ENCODE assay signal across 7 cellular contexts in the genomic region with DNA sequence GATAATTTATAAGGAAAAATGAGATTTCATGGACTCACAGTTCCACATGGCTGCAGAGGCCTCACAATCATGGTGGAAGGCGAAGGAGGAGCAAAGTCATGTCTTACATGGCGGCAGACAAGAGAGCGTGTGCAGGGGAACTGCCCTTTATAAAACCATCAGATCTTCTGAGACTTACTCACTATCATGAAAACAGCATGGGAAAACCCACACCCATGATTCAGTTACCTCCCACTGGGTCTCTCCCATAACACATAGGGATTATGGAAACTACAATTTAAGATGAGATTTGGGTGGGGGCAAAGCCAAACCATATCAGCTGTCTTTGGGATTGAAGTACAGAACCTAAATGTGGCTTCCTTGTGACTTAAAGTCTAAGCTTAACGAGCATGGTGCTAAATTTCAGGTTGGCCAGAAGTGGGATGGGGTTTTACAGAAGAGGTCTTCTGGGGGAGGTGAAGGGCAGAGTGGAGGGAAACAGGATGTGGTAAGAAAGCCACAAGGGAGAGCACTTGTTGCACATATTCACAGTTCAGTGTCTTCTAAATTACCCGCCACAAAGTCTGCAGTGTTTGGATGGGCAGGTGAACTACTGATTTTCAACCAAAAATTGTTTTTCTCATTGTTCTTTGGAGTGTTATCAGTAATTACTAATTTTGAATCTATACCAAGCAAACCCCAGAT. TPM values are rescaled to one million over a fixed set of nuclear protein-coding genes. Genes with fewer than 3 reads are reported as not detected.
DNase-seq lines count a peak whose midpoint lies in the region; ATAC-seq and TF ChIP-seq lines count a peak whose summit lies in the region.
"Not testable (repeated sequence)": the region's sequence is repeated elsewhere in the genome, so short reads cannot be mapped to it uniquely, and the experiment has no call there.

No MANE protein-coding gene starts in this region.

- not testable (repeated sequence) for H3K27ac Mint-ChIP-seq in activated B cell treated with CpG ODN at 0.5 μM for 24 hours; activated naive CD4-positive, alpha-beta T cell treated with anti-CD3 and anti-CD28 coated beads, Interleukin-2, amount 50 U/mL, for 72 hours; natural killer cell

- peak; percentile 99 for ATAC-seq in DND-41 (ENCODE audit: insufficient read depth, low read depth)
- ATAC-seq in GM18909 (IDR thresholded peaks at IDR 0.05; ENCODE audit: poor library complexity, unreplicated experiment), result peak; percentile 52
- ATAC-seq in GM21825 (IDR thresholded peaks at IDR 0.05; ENCODE audit: unreplicated experiment), result peak; percentile 76
- ATAC-seq in activated B cell treated with CpG ODN at 0.5 μM for 24 hours (ENCODE audit: low read depth), result peak; percentile 98
- peak; percentile 92 to 93 for ATAC-seq in activated naive CD4-positive, alpha-beta T cell treated with anti-CD3 and anti-CD28 coated beads, Interleukin-2, amount 50 U/mL, for 72 hours
- ATAC-seq in Right ventricle myocardium superior (ENCODE audit: poor library complexity), result peak; percentile 62
- peak; percentile 85 to 98 (median 88) for ATAC-seq in natural killer cell

- not testable (repeated sequence) for H3K36me3 Mint-ChIP-seq in activated B cell treated with CpG ODN at 0.5 μM for 24 hours (ENCODE audit: low read depth); activated naive CD4-positive, alpha-beta T cell treated with anti-CD3 and anti-CD28 coated beads, Interleukin-2, amount 50 U/mL, for 72 hours; natural killer cell

- not testable (repeated sequence) for H3K4me3 ChIP-seq in DND-41 (ENCODE audit: low read depth in 1 of 2, low read length in 2 of 2)

- intact Hi-C loops in activated B cell treated with CpG ODN at 0.5 μM for 24 hours (cut with micrococcal nuclease); Right ventricle myocardium superior (cut with DNase I); natural killer cell (cut with micrococcal nuclease): not testable (repeated sequence)

- CTCF ChIA-PET in activated B cell treated with CpG ODN at 0.5 μM for 24 hours (lab: Charles Lee), result not testable (repeated sequence)

- not testable (repeated sequence) for H3K9ac ChIP-seq in DND-41 (ENCODE audit: low read depth, low read length)

- H2AFZ ChIP-seq in DND-41 (ENCODE audit: low read depth, low read length), result not testable (repeated sequence)

- H3K9me3 Mint-ChIP-seq in activated B cell treated with CpG ODN at 0.5 μM for 24 hours; activated naive CD4-positive, alpha-beta T cell treated with anti-CD3 and anti-CD28 coated beads, Interleukin-2, amount 50 U/mL, for 72 hours; natural killer cell: not testable (repeated sequence)

- H3K4me3 Mint-ChIP-seq in activated B cell treated with CpG ODN at 0.5 μM for 24 hours, natural killer cell: not testable (repeated sequence)

- H3K9me3 ChIP-seq in DND-41 (ENCODE audit: insufficient read depth, low read length, severe bottlenecking), result not testable (repeated sequence)

- not testable (repeated sequence) for H3K36me3 ChIP-seq in DND-41 (ENCODE audit: insufficient read depth, low read length)

- not testable (repeated sequence) for H3K27me3 ChIP-seq in DND-41 (ENCODE audit: insufficient read depth, low read length, poor library complexity)

- H3K27ac ChIP-seq in DND-41 (ENCODE audit: low read length), result not testable (repeated sequence)

- POLR2A ChIA-PET in activated B cell treated with CpG ODN at 0.5 μM for 24 hours (lab: Charles Lee), result not testable (repeated sequence)

- H3K27me3 Mint-ChIP-seq in activated B cell treated with CpG ODN at 0.5 μM for 24 hours; natural killer cell (ENCODE audit: low read depth in 2 of 2): not testable (repeated sequence)

- not testable (repeated sequence) for H3K79me2 ChIP-seq in DND-41 (ENCODE audit: insufficient read depth, low read length)

- H4K20me1 ChIP-seq in DND-41 (ENCODE audit: insufficient read depth, low read length), result not testable (repeated sequence)

- DNase-seq in DND-41; activated B cell treated with CpG ODN at 0.5 μM for 24 hours; activated naive CD4-positive, alpha-beta T cell treated with anti-CD3 and anti-CD28 coated beads, Interleukin-2, amount 50 U/mL, for 72 hours (ENCODE audit: low spot score in 2 of 2); Right ventricle myocardium superior; natural killer cell: not testable (repeated sequence)

- not testable (repeated sequence) for H3K4me1 ChIP-seq in DND-41 (ENCODE audit: insufficient read depth, low read length)

- not testable (repeated sequence) for H3K4me1 Mint-ChIP-seq in activated B cell treated with CpG ODN at 0.5 μM for 24 hours, natural killer cell

- TF ChIP-seq CTCF in DND-41 (IDR thresholded peaks at IDR 0.05; ENCODE audit: borderline replicate concordance, extremely low read depth, low read length, poor library complexity, severe bottlenecking); activated B cell treated with CpG ODN at 0.5 μM for 24 hours (IDR thresholded peaks at IDR 0.05); natural killer cell (IDR thresholded peaks at IDR 0.05): not testable (repeated sequence)

- H3K4me2 ChIP-seq in DND-41 (ENCODE audit: insufficient read depth, low read length), result not testable (repeated sequence)

RNA-seq across cellular contexts. Expression of a gene that starts 38.4 kb away (rescaled TPM):
- total RNA-seq in activated B cell treated with CpG ODN at 0.5 μM for 24 hours, result 107 and 117 TPM in 2 replicates
- total RNA-seq in activated naive CD4-positive, alpha-beta T cell treated with anti-CD3 and anti-CD28 coated beads, Interleukin-2, amount 50 U/mL, for 72 hours, result 10 to 100 TPM; 24.1 to 94.1 TPM
- total RNA-seq in Right ventricle myocardium superior, result 23.2 TPM
- 10 to 100 TPM; 32.2 to 45.1 (median 39.9) TPM for total RNA-seq in natural killer cell

RNA-seq across cellular contexts. Expression of a gene that starts 49.4 kb away (rescaled TPM):
- total RNA-seq in activated B cell treated with CpG ODN at 0.5 μM for 24 hours (40.0 and 57.2 TPM in 2 replicates), Right ventricle myocardium superior (9.8 TPM), natural killer cell (10 to 100 TPM; 21.9 to 32.6 (median 23.4) TPM)
- 10 to 100 TPM; 20.6 to 27.9 TPM for total RNA-seq in activated naive CD4-positive, alpha-beta T cell treated with anti-CD3 and anti-CD28 coated beads, Interleukin-2, amount 50 U/mL, for 72 hours
